13 cellular contexts compared by ENCODE assay signal in the genomic region with DNA sequence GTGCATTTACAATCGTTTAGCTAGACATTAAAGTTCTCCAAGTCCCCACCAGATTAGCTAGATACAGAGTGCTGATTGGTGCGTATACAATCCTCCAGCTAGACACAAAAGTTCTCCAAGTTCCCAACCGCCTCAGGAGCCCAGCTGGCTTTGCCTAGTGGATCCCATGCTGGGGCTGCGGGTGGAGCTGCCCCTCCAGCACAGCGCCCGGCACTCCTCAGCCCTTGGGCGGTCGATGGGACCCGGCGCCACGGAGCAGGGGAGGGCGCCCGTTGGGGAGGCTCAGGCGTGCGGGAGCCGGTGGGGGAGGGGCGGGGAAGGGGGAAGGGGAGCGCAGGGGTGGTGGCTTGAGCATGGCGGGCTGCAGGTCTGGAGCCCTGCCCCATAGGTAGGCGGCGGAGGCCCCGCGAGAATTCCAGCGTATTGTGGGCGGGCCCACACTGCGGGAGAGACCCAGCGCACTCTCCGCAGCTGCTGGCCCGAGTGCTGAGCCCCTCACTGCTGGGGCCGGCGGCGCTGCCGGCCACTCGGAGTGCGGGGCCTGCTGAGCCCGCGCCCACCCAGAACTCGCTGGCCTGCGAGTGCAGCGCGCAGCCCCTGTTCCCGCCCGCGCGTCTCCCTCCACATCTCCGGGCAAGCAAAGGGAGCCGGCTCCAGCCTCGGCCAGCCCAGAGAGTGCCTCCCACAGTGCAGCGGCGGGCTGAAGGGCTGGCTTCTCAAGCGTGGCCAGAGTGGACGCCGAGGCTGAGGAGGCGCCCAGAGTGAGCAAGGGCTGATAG.
"Had no signal": no experiment of that assay in that cellular context is flagged by ENCODE, and none has a peak within 500 bp of the region (broad histone marks: within the 10 kb centered on the region; RNA-seq: fewer than 3 reads in every experiment).

No MANE protein-coding gene starts in this region.

- DNase-seq: activated CD4-positive, alpha-beta T cell treated with anti-CD3 and anti-CD28 coated beads for 48 hours; activated CD8-positive, alpha-beta memory T cell treated with anti-CD3 and anti-CD28 coated beads, Interleukin-2, amount 50 U/mL, for 48 hours; activated CD8-positive, alpha-beta T cell treated with anti-CD3 and anti-CD28 coated beads, Interleukin-2, amount 10 ng/mL, durations not matched to agents 7 days and 5 days; activated naive CD4-positive, alpha-beta T cell treated with Interleukin-2 at 50 U/mL for 16 hours; colonic mucosa; effector CD4-positive, alpha-beta T cell; gastrocnemius medialis; nephron progenitor cell; stimulated activated CD4-positive, alpha-beta T cell treated with anti-CD3 and anti-CD28 coated beads, Interleukin-15, amount 100 ng/mL, for 24 hours; stimulated activated CD4-positive, alpha-beta T cell treated with anti-CD3 and anti-CD28 coated beads, Interleukin-4, amount 100 ng/mL, for 24 hours; T-helper 1 cell; thyroid gland; WERI-Rb-1 had no signal

- H3K27ac ChIP-seq: colonic mucosa, gastrocnemius medialis, thyroid gland, WERI-Rb-1 had no signal

- H3K36me3 ChIP-seq: colonic mucosa, gastrocnemius medialis, thyroid gland, WERI-Rb-1 had no signal

- H3K9me3 ChIP-seq: colonic mucosa, gastrocnemius medialis, thyroid gland had no signal

- H3K4me1 ChIP-seq: colonic mucosa, gastrocnemius medialis, thyroid gland had no signal

- H3K4me1 Mint-ChIP-seq: nephron progenitor cell had no signal

- H3K4me3 ChIP-seq: colonic mucosa, gastrocnemius medialis, thyroid gland had no signal

- H3K4me3 Mint-ChIP-seq: activated CD8-positive, alpha-beta T cell treated with anti-CD3 and anti-CD28 coated beads, Interleukin-2, amount 10 ng/mL, durations not matched to agents 7 days and 5 days; nephron progenitor cell had no signal

- H3K27me3 ChIP-seq: colonic mucosa, gastrocnemius medialis, thyroid gland had no signal

- H3K27ac Mint-ChIP-seq: activated CD8-positive, alpha-beta T cell treated with anti-CD3 and anti-CD28 coated beads, Interleukin-2, amount 10 ng/mL, durations not matched to agents 7 days and 5 days; nephron progenitor cell had no signal
